9 cellular contexts compared by ENCODE assay signal in genomic region chr10:103855852-103856496, GRCh38. TPM values are rescaled to one million over a fixed set of nuclear protein-coding genes. Genes with fewer than 3 reads are reported as not detected.
DNase-seq lines count a peak whose midpoint lies in the region; ATAC-seq and TF ChIP-seq lines count a peak whose summit lies in the region.
"Had no signal": no experiment of that assay in that cellular context is flagged by ENCODE, and none has a peak within 500 bp of the region (broad histone marks: within the 10 kb centered on the region; RNA-seq: fewer than 3 reads in every experiment).

No MANE protein-coding gene starts in this region.

- H3K9me3 Mint-ChIP-seq in effector memory CD8-positive, alpha-beta T cell = no peaks in the 10 kb centered on the region
- H3K9me3 Mint-ChIP-seq in naive thymus-derived CD4-positive, alpha-beta T cell = peaks cover 0 to 2% (median 0%) of the 10 kb centered on the region in 11 donors

- peak overlapping the region; percentile 87 for H3K27ac ChIP-seq in left ventricle myocardium inferior (replicated peaks)
- H3K27ac ChIP-seq in naive thymus-derived CD4-positive, alpha-beta T cell (ENCODE audit: low read depth, low read length) = no peak overlapping the region
- H3K27ac ChIP-seq in aorta (ENCODE audit: low read depth in 1 of 2, low read length in 2 of 2) = no peak overlapping the region

- peaks cover 51% of the 10 kb centered on the region for H3K4me1 ChIP-seq in left ventricle myocardium inferior
- peaks cover 0 to 9% of the 10 kb centered on the region in 2 donors for H3K4me1 ChIP-seq in naive thymus-derived CD4-positive, alpha-beta T cell (ENCODE audit: control insufficient read depth in 2 of 2, insufficient read depth in 2 of 2, low read length in 2 of 2)
- H3K4me1 ChIP-seq in aorta (ENCODE audit: control insufficient read depth in 1 of 2, insufficient read depth in 2 of 2, low read length in 2 of 2) = no peaks in the 10 kb centered on the region

- CTCF ChIA-PET in naive thymus-derived CD4-positive, alpha-beta T cell (lab: Charles Lee) = interaction anchor here (0.7 to 3.1 kb wide), 5 partner anchors 9 to 144 kb away, joined by 3 to 35 read pairs (median 4); no protein-coding TSS in a partner anchor

- peak overlapping the region; percentile 43 to 59 for H3K4me3 Mint-ChIP-seq in effector memory CD8-positive, alpha-beta T cell
- peak overlapping the region; percentile 45 to 79 (median 66) for H3K4me3 Mint-ChIP-seq in naive thymus-derived CD4-positive, alpha-beta T cell

- H3K9me3 ChIP-seq in left ventricle myocardium inferior (replicated peaks) = no peaks in the 10 kb centered on the region
- H3K9me3 ChIP-seq in naive thymus-derived CD4-positive, alpha-beta T cell (ENCODE audit: control insufficient read depth in 2 of 3, low read length in 3 of 3) = no peaks in the 10 kb centered on the region
- H3K9me3 ChIP-seq in aorta (ENCODE audit: control insufficient read depth, low read length) = no peaks in the 10 kb centered on the region

- ATAC-seq in effector memory CD8-positive, alpha-beta T cell (replicated peaks) = no peak
- ATAC-seq in naive thymus-derived CD4-positive, alpha-beta T cell = no peak
- ATAC-seq in aorta (ENCODE audit: low FRiP score) (no peak), GM21390 (IDR thresholded peaks at IDR 0.05; ENCODE audit: unreplicated experiment) (no peak)

- H3K27me3 ChIP-seq in left ventricle myocardium inferior (ENCODE audit: low read depth) (no peaks in the 10 kb centered on the region), aorta (ENCODE audit: control insufficient read depth in 1 of 2, insufficient read depth in 2 of 2, low read length in 1 of 2) (no peaks in the 10 kb centered on the region)
- peaks cover 5 to 8% of the 10 kb centered on the region in 2 donors for H3K27me3 ChIP-seq in naive thymus-derived CD4-positive, alpha-beta T cell (ENCODE audit: control insufficient read depth in 2 of 2, insufficient read depth in 2 of 2, low read length in 2 of 2)

- POLR2A ChIA-PET in naive thymus-derived CD4-positive, alpha-beta T cell (lab: Charles Lee) = no interaction called here

- H3K27ac Mint-ChIP-seq in effector memory CD8-positive, alpha-beta T cell = no peak overlapping the region
- no peak overlapping the region for H3K27ac Mint-ChIP-seq in naive thymus-derived CD4-positive, alpha-beta T cell

- H3K27me3 Mint-ChIP-seq in effector memory CD8-positive, alpha-beta T cell = peaks cover 42 to 47% of the 10 kb centered on the region in 2 donors
- peaks cover 22 to 81% (median 29%) of the 10 kb centered on the region in 5 donors for H3K27me3 Mint-ChIP-seq in naive thymus-derived CD4-positive, alpha-beta T cell

- H3K4me3 ChIP-seq in left ventricle myocardium inferior (peak overlapping the region; percentile 87), aorta (ENCODE audit: low read length in 2 of 2) (peak overlapping the region; percentile 64 to 90)
- H3K4me3 ChIP-seq in naive thymus-derived CD4-positive, alpha-beta T cell (ENCODE audit: low read length) = no peak overlapping the region

- DNase-seq in left ventricle myocardium inferior = no peak
- no peak for DNase-seq in cardiac septum (ENCODE audit: low spot score)
- no peak for DNase-seq in effector memory CD8-positive, alpha-beta T cell
- no peak for DNase-seq in naive thymus-derived CD4-positive, alpha-beta T cell
- DNase-seq in aorta = no peak
- no peak for DNase-seq in HUDEP-2 (lab: John Stamatoyannopoulos, UW; ENCODE audit: unreplicated experiment in 76 of 76)
- no peak for DNase-seq in COLO668 (lab: John Stamatoyannopoulos, UW; ENCODE audit: unreplicated experiment)
- DNase-seq: SHP77 treated with DMSO at 0.1 percent for 48 hours had no signal

- TF ChIP-seq CTCF in left ventricle myocardium inferior (IDR thresholded peaks at IDR 0.05; ENCODE audit: borderline replicate concordance) = no peak

- H3K36me3 ChIP-seq in left ventricle myocardium inferior (no peaks in the 10 kb centered on the region), aorta (ENCODE audit: control insufficient read depth in 1 of 2, insufficient read depth in 2 of 2, low read length in 1 of 2) (no peaks in the 10 kb centered on the region)
- no peaks in the 10 kb centered on the region for H3K36me3 ChIP-seq in naive thymus-derived CD4-positive, alpha-beta T cell (ENCODE audit: control insufficient read depth in 2 of 3, insufficient read depth in 3 of 3, low read length in 3 of 3)

- peaks cover 7 to 10% of the 10 kb centered on the region in 2 donors for H3K4me1 Mint-ChIP-seq in effector memory CD8-positive, alpha-beta T cell (ENCODE audit: low read depth in 2 of 2)
- peaks cover 7 to 21% (median 17%) of the 10 kb centered on the region in 7 donors for H3K4me1 Mint-ChIP-seq in naive thymus-derived CD4-positive, alpha-beta T cell

- 13 to 19% methylated on average over 19 to 31 of the region's 31 CpGs for WGBS in aorta, 2 donors

- H3K36me3 Mint-ChIP-seq in effector memory CD8-positive, alpha-beta T cell (ENCODE audit: insufficient read depth) = no peaks in the 10 kb centered on the region
- no peaks in the 10 kb centered on the region for H3K36me3 Mint-ChIP-seq in naive thymus-derived CD4-positive, alpha-beta T cell

- intact Hi-C loops in left ventricle myocardium inferior (cut with micrococcal nuclease) (no loop called here), cardiac septum (cut with DNase I) (no loop called here), aorta (cut with DNase I) (loop anchor here (2.0 to 10.0 kb wide), 3 partner anchors 143 to 261 kb away; no protein-coding TSS in a partner anchor)
- intact Hi-C loops in naive thymus-derived CD4-positive, alpha-beta T cell (cut with micrococcal nuclease) = loop anchor here (10.0 kb wide), 2 partner anchors 61 to 251 kb away; no protein-coding TSS in a partner anchor

RNA-seq across cellular contexts. Expression of gene SH3PXD2A, which starts 0.6 kb away (rescaled TPM):
- total RNA-seq in left ventricle myocardium inferior = 34.4 TPM
- 45.0 TPM for total RNA-seq in cardiac septum
- total RNA-seq in naive thymus-derived CD4-positive, alpha-beta T cell = 10 to 100 TPM in 3 of 5 experiments, 1 to 10 TPM in 2; 7.1 to 20.5 (median 15.7) TPM
- 1 to 10 TPM in 1 of 2 donors, under 1 TPM in 1; 0.54 to 1.0 TPM for polyA plus RNA-seq in naive thymus-derived CD4-positive, alpha-beta T cell
- 10 to 100 TPM; 55.9 to 69.1 TPM for total RNA-seq in aorta
- polyA plus RNA-seq in aorta = 10 to 100 TPM; 18.7 to 29.1 TPM

Comparison
In these comparisons a context has a peak if more than half of its experiments do, and no peak if none do; other contexts are left out.
1. intact Hi-C loops: an anchor here in naive thymus-derived CD4-positive, alpha-beta T cell (10.0 kb wide) and aorta (2.0 to 10.0 kb wide); none called in left ventricle myocardium inferior and cardiac septum.